Comparison of ENCODE assay signal across 16 cellular contexts in genomic region chr7:72235351-72235750, GRCh38.
"Had no signal": no experiment of that assay in that cellular context is flagged by ENCODE, and none has a peak within 500 bp of the region (broad histone marks: within the 10 kb centered on the region; RNA-seq: fewer than 3 reads in every experiment).

No MANE protein-coding gene starts in this region.

- H3K4me1 ChIP-seq: colonic mucosa, esophagus muscularis mucosa, foreskin keratinocyte, gastroesophageal sphincter, heart right ventricle, left lung, lower lobe of right lung had no signal

- H3K36me3 ChIP-seq: colonic mucosa, esophagus muscularis mucosa, gastroesophageal sphincter, heart right ventricle, left lung, lower lobe of right lung had no signal

- DNase-seq: colonic mucosa; cortex of kidney; effector CD8-positive, alpha-beta T cell; effector memory CD8-positive, alpha-beta T cell; foreskin keratinocyte; heart right ventricle; hippocampal formation; left cardiac atrium; left lung; left ventricle myocardium superior; lower lobe of right lung; mesenchymal stem cell; midbrain had no signal

- H3K27ac ChIP-seq: colonic mucosa, esophagus muscularis mucosa, foreskin keratinocyte, gastroesophageal sphincter, heart right ventricle, left lung, lower lobe of right lung had no signal

- H3K27me3 ChIP-seq: colonic mucosa, esophagus muscularis mucosa, foreskin keratinocyte, left lung had no signal

- H3K9me3 ChIP-seq: colonic mucosa, esophagus muscularis mucosa, gastroesophageal sphincter, heart right ventricle, left lung, lower lobe of right lung had no signal

- H3K9me3 Mint-ChIP-seq: dendritic cell treated with granulocyte-macrophage colony-stimulating factor and Interleukin-4, amounts not matched to agents 40 ng/mL and 50 ng/mL, for 4 days had no signal

- H3K27me3 Mint-ChIP-seq: dendritic cell treated with granulocyte-macrophage colony-stimulating factor and Interleukin-4, amounts not matched to agents 40 ng/mL and 50 ng/mL, for 4 days; effector memory CD8-positive, alpha-beta T cell had no signal

- H3K27ac Mint-ChIP-seq: dendritic cell treated with granulocyte-macrophage colony-stimulating factor and Interleukin-4, amounts not matched to agents 40 ng/mL and 50 ng/mL, for 4 days; effector memory CD8-positive, alpha-beta T cell had no signal

- H3K4me3 ChIP-seq: colonic mucosa, esophagus muscularis mucosa, gastroesophageal sphincter, heart right ventricle, left lung, lower lobe of right lung had no signal

- H3K4me3 Mint-ChIP-seq: dendritic cell treated with granulocyte-macrophage colony-stimulating factor and Interleukin-4, amounts not matched to agents 40 ng/mL and 50 ng/mL, for 4 days; effector memory CD8-positive, alpha-beta T cell had no signal
